8 cellular contexts compared by ENCODE assay signal in the genomic region with DNA sequence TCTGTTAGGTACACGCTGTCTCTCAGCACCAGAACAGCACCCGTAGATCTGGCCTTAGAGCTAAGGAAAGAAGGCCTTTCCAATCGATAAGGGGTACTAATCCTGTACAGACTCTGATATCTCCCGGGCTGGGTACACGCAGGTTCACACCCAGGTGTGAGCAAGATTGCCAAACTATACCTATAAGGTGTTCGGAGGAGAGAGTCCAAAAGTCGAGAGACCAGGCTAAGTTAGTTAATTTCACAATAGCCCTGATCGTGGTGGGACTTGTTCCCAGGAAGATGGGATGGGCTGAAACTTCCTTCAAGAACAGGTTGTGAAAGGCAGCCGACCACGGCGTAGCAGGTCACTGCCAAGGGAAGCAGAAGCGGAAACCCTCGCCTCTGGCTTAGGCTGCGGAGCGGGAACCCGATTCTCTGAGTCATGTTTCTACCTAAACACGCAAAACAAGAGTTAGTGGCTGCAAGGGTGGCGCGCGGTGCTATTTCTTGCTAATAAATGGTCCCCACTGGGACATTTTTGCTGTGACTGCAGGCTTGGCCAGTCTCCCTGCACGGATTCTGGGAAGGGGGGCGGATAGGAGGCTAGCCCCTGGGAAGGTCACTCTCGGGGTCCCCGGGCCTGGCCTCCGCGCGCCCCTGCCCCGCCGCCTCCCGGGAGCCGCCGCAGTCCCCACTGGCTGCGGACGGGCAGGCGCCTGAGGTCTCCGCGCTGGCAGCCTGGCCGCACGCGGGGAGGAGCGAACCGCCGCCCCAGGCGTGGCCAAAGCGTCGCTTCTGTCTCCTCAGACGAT.
DNase-seq lines count a peak whose midpoint lies in the region; ATAC-seq and TF ChIP-seq lines count a peak whose summit lies in the region.

No MANE protein-coding gene starts in this region.

- no peaks in the 10 kb centered on the region for H3K9me2 ChIP-seq in DOHH2 (replicated peaks; ENCODE audit: control insufficient read depth, low read length)

- H3K27ac ChIP-seq in DOHH2 (ENCODE audit: low read depth, low read length) (no peak overlapping the region), ectodermal cell (ENCODE audit: insufficient read depth, low read depth, low read length, poor library complexity, severe bottlenecking) (no peak overlapping the region), mesodermal cell (ENCODE audit: low read depth, low read length, severe bottlenecking) (no peak overlapping the region), thyroid gland (no peak overlapping the region)

- no peaks in the 10 kb centered on the region for H3K9me3 Mint-ChIP-seq in T-helper 1 cell treated with Interleukin-12 subunit alpha and Interleukin-12 subunit beta and Interleukin-4 antibody, amounts not matched to agents 30 μg/mL and 1 μg/mL, for 36 hours

- H3K27me3 Mint-ChIP-seq in T-helper 1 cell treated with Interleukin-12 subunit alpha and Interleukin-12 subunit beta and Interleukin-4 antibody, amounts not matched to agents 30 μg/mL and 1 μg/mL, for 36 hours (ENCODE audit: low read depth), result peaks cover 57% of the 10 kb centered on the region

- H3K27me3 ChIP-seq in DOHH2 (ENCODE audit: control insufficient read depth, low read length) (peaks cover 13% of the 10 kb centered on the region; the same call in 1 of the 2 replicates), ectodermal cell (ENCODE audit: control insufficient read depth, insufficient read depth, low read length, poor library complexity, severe bottlenecking) (peaks cover 30% of the 10 kb centered on the region), thyroid gland (no peaks in the 10 kb centered on the region)

- no peaks in the 10 kb centered on the region for H3K36me3 Mint-ChIP-seq in T-helper 1 cell treated with Interleukin-12 subunit alpha and Interleukin-12 subunit beta and Interleukin-4 antibody, amounts not matched to agents 30 μg/mL and 1 μg/mL, for 36 hours (ENCODE audit: low read depth)

- no peaks in the 10 kb centered on the region for H3F3A ChIP-seq in DOHH2 (ENCODE audit: control insufficient read depth, insufficient read depth)

- intact Hi-C loops in thyroid gland (cut with DNase I), result no loop called here

- ATAC-seq in HG02763 (IDR thresholded peaks at IDR 0.05; ENCODE audit: unreplicated experiment), result peak; percentile 55

- H3K4me1 ChIP-seq in DOHH2 (ENCODE audit: control insufficient read depth, low read length), result peaks cover 11% of the 10 kb centered on the region
- H3K4me1 ChIP-seq in ectodermal cell (ENCODE audit: control insufficient read depth, insufficient read depth, low read length), result no peaks in the 10 kb centered on the region
- peaks cover 3% of the 10 kb centered on the region for H3K4me1 ChIP-seq in mesodermal cell (ENCODE audit: control insufficient read depth, insufficient read depth, low read length, poor library complexity, severe bottlenecking)
- no peaks in the 10 kb centered on the region for H3K4me1 ChIP-seq in thyroid gland

- peak; percentile 37 for DNase-seq in thyroid gland
- no peak for DNase-seq in NCI-H1436 (lab: John Stamatoyannopoulos, UW)
- no peak for DNase-seq in midbrain (lab: John Stamatoyannopoulos, UW)

- TF ChIP-seq POLR2A in thyroid gland (IDR thresholded peaks at IDR 0.05), result no peak

- H3K9me3 ChIP-seq in DOHH2 (ENCODE audit: control insufficient read depth, insufficient read depth, low read length), result no peaks in the 10 kb centered on the region
- no peaks in the 10 kb centered on the region for H3K9me3 ChIP-seq in ectodermal cell (ENCODE audit: control insufficient read depth, low read length)
- H3K9me3 ChIP-seq in mesodermal cell (ENCODE audit: control insufficient read depth, low read length), result no peaks in the 10 kb centered on the region
- no peaks in the 10 kb centered on the region for H3K9me3 ChIP-seq in thyroid gland

- peak overlapping the region; percentile 63 for H3K4me2 ChIP-seq in DOHH2 (ENCODE audit: low read length)

- H3K79me2 ChIP-seq in DOHH2 (ENCODE audit: control insufficient read depth, low read length), result no peaks in the 10 kb centered on the region

- no peaks in the 10 kb centered on the region for H4K20me1 ChIP-seq in DOHH2 (ENCODE audit: control insufficient read depth, insufficient read depth, low read depth, low read length)

- WGBS in ectodermal cell, 2 experiments, result 22 to 23% methylated on average over 47 of the region's 47 CpGs
- WGBS in mesodermal cell (ENCODE audit: insufficient coverage in 2 of 2), 2 experiments, result 22 to 36% methylated on average over 25 to 28 of the region's 47 CpGs
- 16 to 18% methylated on average over 35 to 47 of the region's 47 CpGs for WGBS in thyroid gland, 2 donors

- H3K36me3 ChIP-seq in DOHH2 (ENCODE audit: control insufficient read depth, low read length) (no peaks in the 10 kb centered on the region), ectodermal cell (ENCODE audit: control insufficient read depth, insufficient read depth, low read length) (no peaks in the 10 kb centered on the region), mesodermal cell (ENCODE audit: control insufficient read depth, insufficient read depth, low read length) (no peaks in the 10 kb centered on the region), thyroid gland (no peaks in the 10 kb centered on the region)

- TF ChIP-seq CTCF in DOHH2 (IDR thresholded peaks at IDR 0.05; ENCODE audit: low read depth, low read length, poor library complexity, severe bottlenecking), result no peak
- no peak for TF ChIP-seq CTCF in thyroid gland (IDR thresholded peaks at IDR 0.05)

- H3K27ac Mint-ChIP-seq in T-helper 1 cell treated with Interleukin-12 subunit alpha and Interleukin-12 subunit beta and Interleukin-4 antibody, amounts not matched to agents 30 μg/mL and 1 μg/mL, for 36 hours, result no peak overlapping the region

- peak overlapping the region; percentile 55 for H3K4me3 ChIP-seq in DOHH2 (ENCODE audit: low read length)
- peak overlapping the region; percentile 41 for H3K4me3 ChIP-seq in ectodermal cell (ENCODE audit: insufficient read depth, low read depth, low read length)
- peak overlapping the region; percentile 31 for H3K4me3 ChIP-seq in mesodermal cell (ENCODE audit: extremely low read depth, insufficient read depth, low read length, poor library complexity, severe bottlenecking)
- peak overlapping the region in 1 of 3 donors; percentile 4 for H3K4me3 ChIP-seq in thyroid gland (replicated peaks in 1 of 3)

- H3K4me3 Mint-ChIP-seq in T-helper 1 cell treated with Interleukin-12 subunit alpha and Interleukin-12 subunit beta and Interleukin-4 antibody, amounts not matched to agents 30 μg/mL and 1 μg/mL, for 36 hours, result peak overlapping the region; percentile 9

- peaks cover 3% of the 10 kb centered on the region for H3K4me1 Mint-ChIP-seq in T-helper 1 cell treated with Interleukin-12 subunit alpha and Interleukin-12 subunit beta and Interleukin-4 antibody, amounts not matched to agents 30 μg/mL and 1 μg/mL, for 36 hours (ENCODE audit: low read depth)

Comparison
In these comparisons a context has a peak if more than half of its experiments do, and no peak if none do; other contexts are left out.
1. DNase-seq: peak in thyroid gland (2 of 2); none in NCI-H1436 (single experiment) and midbrain (single experiment).